Comparison of ENCODE assay signal across 17 cellular contexts in genomic region chr11:9756461-9756860, GRCh38.
A peak's percentile ranks its signal among the peaks of the same experiment; 100 is the strongest.
DNase-seq lines count a peak whose midpoint lies in the region; ATAC-seq, FAIRE-seq and TF ChIP-seq lines count a peak whose summit lies in the region.
"Had no signal": no experiment of that assay in that cellular context is flagged by ENCODE, and none has a peak within 500 bp of the region (broad histone marks: within the 10 kb centered on the region; RNA-seq: fewer than 3 reads in every experiment).

No MANE protein-coding gene starts in this region.

- no peaks in the 10 kb centered on the region for H3K36me3 ChIP-seq in BLaER1
- peaks cover 15% of the 10 kb centered on the region for H3K36me3 ChIP-seq in OCI-LY3 (replicated peaks; ENCODE audit: low read depth, low read length)
- H3K36me3 ChIP-seq in endothelial cell of umbilical vein (ENCODE audit: control insufficient read depth in 2 of 2, extremely low read depth in 1 of 2, insufficient read depth in 2 of 2, low read length in 2 of 2), result peaks cover 7% of the 10 kb centered on the region in 2 experiments
- peaks cover 2 to 7% of the 10 kb centered on the region in 2 donors for H3K36me3 ChIP-seq in neuronal stem cell (replicated peaks in 1 of 2; ENCODE audit: control insufficient read depth in 2 of 2, insufficient read depth in 2 of 2, low read length in 2 of 2)
- H3K36me3 ChIP-seq in colonic mucosa, result no peaks in the 10 kb centered on the region
- H3K36me3 ChIP-seq: HAP-1 had no signal

- H2AFZ ChIP-seq in OCI-LY3 (ENCODE audit: low read depth, low read length) (no peak overlapping the region), endothelial cell of umbilical vein (ENCODE audit: low read depth, low read length) (no peak overlapping the region), neuronal stem cell (ENCODE audit: low read length) (no peak overlapping the region)

- H3K9me3 ChIP-seq in BLaER1, result no peaks in the 10 kb centered on the region
- no peaks in the 10 kb centered on the region for H3K9me3 ChIP-seq in OCI-LY3 (ENCODE audit: insufficient read depth, low read length)
- no peaks in the 10 kb centered on the region for H3K9me3 ChIP-seq in endothelial cell of umbilical vein (replicated peaks; ENCODE audit: control insufficient read depth, insufficient read depth, low read length)
- H3K9me3 ChIP-seq in neuronal stem cell (replicated peaks in 1 of 2; ENCODE audit: control insufficient read depth in 2 of 2, insufficient read depth in 1 of 2, low read depth in 1 of 2, low read length in 2 of 2), result peaks cover 0 to 3% of the 10 kb centered on the region in 2 donors
- no peaks in the 10 kb centered on the region for H3K9me3 ChIP-seq in colonic mucosa
- H3K9me3 ChIP-seq: HAP-1 had no signal

- H4K20me1 ChIP-seq in BLaER1 (no peaks in the 10 kb centered on the region), OCI-LY3 (ENCODE audit: insufficient read depth, low read length) (peaks cover 4% of the 10 kb centered on the region), endothelial cell of umbilical vein (replicated peaks; ENCODE audit: control insufficient read depth, extremely low read depth, insufficient read depth, low read length) (no peaks in the 10 kb centered on the region)

- TF ChIP-seq CTCF in OCI-LY3 (IDR thresholded peaks at IDR 0.05; ENCODE audit: low read depth, low read length) (no peak), endothelial cell of umbilical vein (IDR thresholded peaks at IDR 0.05; ENCODE audit: extremely low read depth in 1 of 2, insufficient read depth in 1 of 2, low read depth in 1 of 2, low read length in 2 of 2) (no peak), colonic mucosa (IDR thresholded peaks at IDR 0.05) (no peak)

- H3K18ac ChIP-seq in neuronal stem cell (ENCODE audit: low read length), result no peak overlapping the region

- peak overlapping the region; percentile 96 for H3K4me2 ChIP-seq in BLaER1
- H3K4me2 ChIP-seq in OCI-LY3 (ENCODE audit: low read length), result peak overlapping the region; percentile 94
- no peak overlapping the region for H3K4me2 ChIP-seq in endothelial cell of umbilical vein (ENCODE audit: insufficient read depth, low read length)
- no peak overlapping the region for H3K4me2 ChIP-seq in neuronal stem cell (ENCODE audit: insufficient read depth, low read length, poor library complexity, severe bottlenecking)

- H2BK5ac ChIP-seq in neuronal stem cell (ENCODE audit: low read length), result no peak overlapping the region

- H4K91ac ChIP-seq in neuronal stem cell (ENCODE audit: low read depth, low read length, poor library complexity), result no peak overlapping the region

- no peak for DNase-seq in endothelial cell of umbilical vein (ENCODE audit: low read depth, low spot score)
- no peak for DNase-seq in neuronal stem cell (ENCODE audit: low spot score)
- no peak for DNase-seq in HEK293T (ENCODE audit: extremely low spot score)
- no peak for DNase-seq in activated T-cell treated with anti-CD3 and anti-CD28 coated beads, Interleukin-2, amount 50 U/mL, for 4 hours
- DNase-seq in colonic mucosa, result no peak
- no peak for DNase-seq in NCI-H128 (lab: John Stamatoyannopoulos, UW; ENCODE audit: unreplicated experiment)
- DNase-seq: activated naive CD8-positive, alpha-beta T cell treated with anti-CD3 and anti-CD28 coated beads, Interleukin-2, amount 10 ng/mL, durations not matched to agents 7 days and 5 days; left cardiac atrium; NCI-H1436; NCI-H446; stimulated activated CD4-positive, alpha-beta T cell treated with anti-CD3 and anti-CD28 coated beads, Interleukin-2, amount 100 ng/mL, for 48 hours had no signal

- no peak overlapping the region for H2BK12ac ChIP-seq in neuronal stem cell (ENCODE audit: low read length)

- no peak for ATAC-seq in activated T-cell treated with anti-CD3 and anti-CD28 coated beads, Interleukin-2, amount 50 U/mL, for 4 hours
- ATAC-seq: left cardiac atrium, WTC11 had no signal

- TF ChIP-seq POLR2A in endothelial cell of umbilical vein (IDR thresholded peaks at IDR 0.05; ENCODE audit: low read depth, low read length), result no peak

- CTCF ChIA-PET in endothelial cell of umbilical vein (lab: Charles Lee), result interaction anchor here (0.9 to 1.7 kb wide), 2 partner anchors 216 to 221 kb away, joined by 3 to 4 read pairs; no protein-coding TSS in a partner anchor
- CTCF ChIA-PET in HEK293T (lab: Yijun Ruan, JAX), result interaction anchor here (0.7 kb wide), 1 partner anchor 610 kb away, joined by 3 read pairs; no protein-coding TSS in a partner anchor

- H3K4me3 Mint-ChIP-seq in activated T-cell treated with anti-CD3 and anti-CD28 coated beads, Interleukin-2, amount 50 U/mL, for 4 hours, result no peak overlapping the region
- H3K4me3 Mint-ChIP-seq: activated naive CD8-positive, alpha-beta T cell treated with anti-CD3 and anti-CD28 coated beads, Interleukin-2, amount 10 ng/mL, durations not matched to agents 7 days and 5 days; central memory CD8-positive, alpha-beta T cell; WTC11 had no signal

- peak overlapping the region; percentile 10 for H2AK5ac ChIP-seq in neuronal stem cell (ENCODE audit: low read depth, low read length)

- dilution Hi-C loops in endothelial cell of umbilical vein (cut with MboI; ENCODE audit: extremely low pct_ligation_motif_present, low sequenced_read_pairs), result no loop called here

- H3K27me3 Mint-ChIP-seq in activated T-cell treated with anti-CD3 and anti-CD28 coated beads, Interleukin-2, amount 50 U/mL, for 4 hours (ENCODE audit: low read depth), result no peaks in the 10 kb centered on the region
- H3K27me3 Mint-ChIP-seq: activated naive CD8-positive, alpha-beta T cell treated with anti-CD3 and anti-CD28 coated beads, Interleukin-2, amount 10 ng/mL, durations not matched to agents 7 days and 5 days; central memory CD8-positive, alpha-beta T cell had no signal

- no peak overlapping the region for H3K14ac ChIP-seq in neuronal stem cell (ENCODE audit: low read length)

- no peaks in the 10 kb centered on the region for H3K9me1 ChIP-seq in endothelial cell of umbilical vein (replicated peaks; ENCODE audit: control insufficient read depth, extremely low read depth, insufficient read depth, low read length)

- H3K4me3 ChIP-seq in BLaER1 (no peak overlapping the region), OCI-LY3 (ENCODE audit: low read length) (no peak overlapping the region), endothelial cell of umbilical vein (replicated peaks in 1 of 3; ENCODE audit: insufficient read depth in 1 of 3, low read depth in 1 of 3, low read length in 3 of 3) (no peak overlapping the region), neuronal stem cell (ENCODE audit: low read length in 2 of 2) (no peak overlapping the region), colonic mucosa (no peak overlapping the region)
- H3K4me3 ChIP-seq: HAP-1 had no signal

- no peak overlapping the region for H2BK120ac ChIP-seq in neuronal stem cell (ENCODE audit: low read depth, low read length)

- intact Hi-C loops in endothelial cell of umbilical vein (cut with micrococcal nuclease) (loop anchor here (5.0 kb wide), 2 partner anchors 229 to 651 kb away; no protein-coding TSS in a partner anchor), colonic mucosa (cut with DNase I) (loop anchor here (5.0 to 10.0 kb wide), 3 partner anchors 216 to 566 kb away; no protein-coding TSS in a partner anchor)

- no peaks in the 10 kb centered on the region for H3K36me3 Mint-ChIP-seq in activated T-cell treated with anti-CD3 and anti-CD28 coated beads, Interleukin-2, amount 50 U/mL, for 4 hours (ENCODE audit: insufficient read depth)
- H3K36me3 Mint-ChIP-seq: activated naive CD8-positive, alpha-beta T cell treated with anti-CD3 and anti-CD28 coated beads, Interleukin-2, amount 10 ng/mL, durations not matched to agents 7 days and 5 days had no signal

- BruUV-seq in endothelial cell of umbilical vein (replicated peaks; lab: Mats Ljungman, UMichigan), result no TSS peak

- H3K9ac ChIP-seq in BLaER1 (no peak overlapping the region), OCI-LY3 (ENCODE audit: low read length) (peak overlapping the region; percentile 5; the same call in 1 of the 2 replicates), endothelial cell of umbilical vein (replicated peaks; ENCODE audit: extremely low read depth, insufficient read depth, low read length) (no peak overlapping the region), neuronal stem cell (ENCODE audit: low read depth, low read length, poor library complexity) (no peak overlapping the region), colonic mucosa (ENCODE audit: low read depth in 2 of 2, low read length in 2 of 2) (no peak overlapping the region)

- peaks cover 42% of the 10 kb centered on the region for H3K4me1 Mint-ChIP-seq in activated T-cell treated with anti-CD3 and anti-CD28 coated beads, Interleukin-2, amount 50 U/mL, for 4 hours (ENCODE audit: low read depth)

- H3K79me1 ChIP-seq in neuronal stem cell (ENCODE audit: low read depth, low read length), result no peaks in the 10 kb centered on the region

- H3K4ac ChIP-seq in neuronal stem cell (ENCODE audit: low read length), result no peak overlapping the region

- H3K9me3 Mint-ChIP-seq in activated T-cell treated with anti-CD3 and anti-CD28 coated beads, Interleukin-2, amount 50 U/mL, for 4 hours, result no peaks in the 10 kb centered on the region
- H3K9me3 Mint-ChIP-seq: activated naive CD8-positive, alpha-beta T cell treated with anti-CD3 and anti-CD28 coated beads, Interleukin-2, amount 10 ng/mL, durations not matched to agents 7 days and 5 days; central memory CD8-positive, alpha-beta T cell; WTC11 had no signal

- peaks cover 28% of the 10 kb centered on the region for H3K79me2 ChIP-seq in OCI-LY3 (ENCODE audit: low read length)
- no peaks in the 10 kb centered on the region for H3K79me2 ChIP-seq in endothelial cell of umbilical vein (ENCODE audit: control insufficient read depth, insufficient read depth, low read length)

- H3K27me3 ChIP-seq in BLaER1 (no peaks in the 10 kb centered on the region), OCI-LY3 (ENCODE audit: low read depth, low read length) (no peaks in the 10 kb centered on the region), endothelial cell of umbilical vein (ENCODE audit: control insufficient read depth in 2 of 2, insufficient read depth in 2 of 2, low read length in 2 of 2) (no peaks in the 10 kb centered on the region), neuronal stem cell (ENCODE audit: control insufficient read depth in 3 of 3, insufficient read depth in 3 of 3, low read depth in 1 of 3, low read length in 3 of 3) (no peaks in the 10 kb centered on the region), colonic mucosa (no peaks in the 10 kb centered on the region)

- no CpG with 5 or more reads among the region's 5 CpGs for WGBS in neuronal stem cell (ENCODE audit: extremely low coverage in 2 of 2, insufficient read length in 2 of 2, insufficient replicate concordance in 1 of 2), 2 donors

- no peak overlapping the region for H3K27ac ChIP-seq in BLaER1
- peak overlapping the region; percentile 76 for H3K27ac ChIP-seq in OCI-LY3 (ENCODE audit: low read length)
- H3K27ac ChIP-seq in endothelial cell of umbilical vein (ENCODE audit: insufficient read depth, low read depth, low read length), result no peak overlapping the region
- no peak overlapping the region for H3K27ac ChIP-seq in neuronal stem cell (replicated peaks; ENCODE audit: low read length)
- H3K27ac ChIP-seq in colonic mucosa, result no peak overlapping the region

- no peak overlapping the region for H3K23ac ChIP-seq in neuronal stem cell (ENCODE audit: low read depth, low read length, poor library complexity)

- H3K4me1 ChIP-seq in BLaER1 (peaks cover 73% of the 10 kb centered on the region), OCI-LY3 (ENCODE audit: low read length) (peaks cover 81% of the 10 kb centered on the region), endothelial cell of umbilical vein (ENCODE audit: control insufficient read depth, extremely low read depth, insufficient read depth, low read length) (peaks cover 39% of the 10 kb centered on the region), neuronal stem cell (ENCODE audit: control insufficient read depth in 2 of 2, insufficient read depth in 1 of 2, low read depth in 1 of 2, low read length in 2 of 2) (peaks cover 17 to 20% of the 10 kb centered on the region in 2 donors), colonic mucosa (peaks cover 14% of the 10 kb centered on the region)

- no peak overlapping the region for H4K8ac ChIP-seq in neuronal stem cell (ENCODE audit: low read depth, low read length)

- H2BK15ac ChIP-seq in neuronal stem cell (ENCODE audit: low read length), result no peak overlapping the region

- FAIRE-seq in endothelial cell of umbilical vein (lab: Jason Lieb, UNC), result no peak
- FAIRE-seq: urothelium cell line had no signal

- POLR2A ChIA-PET in endothelial cell of umbilical vein (lab: Charles Lee), result no interaction called here
- POLR2A ChIA-PET in HEK293T (lab: Yijun Ruan, JAX), result no interaction called here

Comparison
In these comparisons a context has a peak if more than half of its experiments do, and no peak if none do; other contexts are left out.
1. H3K4me2 ChIP-seq: peak in BLaER1 (single experiment) and OCI-LY3 (single experiment); none in endothelial cell of umbilical vein (single experiment) and neuronal stem cell (single experiment).